8 cellular contexts compared by ENCODE assay signal in genomic region chr2:105329197-105329554, GRCh38. TPM values are rescaled to one million over a fixed set of nuclear protein-coding genes. Genes with fewer than 3 reads are reported as not detected.
DNase-seq lines count a peak whose midpoint lies in the region; ATAC-seq and TF ChIP-seq lines count a peak whose summit lies in the region.

No MANE protein-coding gene starts in this region.

- H3K9ac ChIP-seq in muscle layer of colon (ENCODE audit: low read length), result peak overlapping the region; percentile 24

- H3K36me3 ChIP-seq in RWPE2 (ENCODE audit: low read depth), result no peaks in the 10 kb centered on the region
- peaks cover 3% of the 10 kb centered on the region for H3K36me3 ChIP-seq in ectodermal cell (ENCODE audit: control insufficient read depth, insufficient read depth, low read length)
- H3K36me3 ChIP-seq in muscle layer of colon (ENCODE audit: insufficient read depth, low read length), result peaks cover 3% of the 10 kb centered on the region
- no peaks in the 10 kb centered on the region for H3K36me3 ChIP-seq in vagina

- peak overlapping the region; percentile 65 for H3K27ac ChIP-seq in RWPE2 (ENCODE audit: poor library complexity, severe bottlenecking)
- H3K27ac ChIP-seq in ectodermal cell (ENCODE audit: insufficient read depth, low read depth, low read length, poor library complexity, severe bottlenecking), result no peak overlapping the region
- H3K27ac ChIP-seq in muscle layer of colon (ENCODE audit: low read depth, low read length), result peak overlapping the region; percentile 73
- peak overlapping the region; percentile 76 for H3K27ac ChIP-seq in vagina

- DNase-seq in AG10803 (ENCODE audit: low read depth), result no peak
- DNase-seq in RWPE2 (ENCODE audit: low spot score), result no peak
- no peak for DNase-seq in vagina (ENCODE audit: extremely low spot score in 2 of 2)
- no peak for DNase-seq in NK-92 treated with Interleukin-12 subunit alpha and Interleukin-12 subunit beta, amount 100 ng/mL, for 24 hours (lab: John Stamatoyannopoulos, UW)
- no peak for DNase-seq in GDM1 (lab: John Stamatoyannopoulos, UW)

- intact Hi-C loops in vagina (cut with DNase I), result no loop called here

- TF ChIP-seq CTCF in AG10803 (conservative IDR thresholded peaks at IDR 0.05; ENCODE audit: low read length), result no peak
- no peak for TF ChIP-seq CTCF in RWPE2 (IDR thresholded peaks at IDR 0.05; ENCODE audit: poor library complexity, severe bottlenecking)
- no peak for TF ChIP-seq CTCF in vagina (IDR thresholded peaks at IDR 0.05)

- H3K27me3 ChIP-seq in RWPE2 (ENCODE audit: insufficient read depth, poor library complexity, severe bottlenecking), result no peaks in the 10 kb centered on the region
- no peaks in the 10 kb centered on the region for H3K27me3 ChIP-seq in ectodermal cell (ENCODE audit: control insufficient read depth, insufficient read depth, low read length, poor library complexity, severe bottlenecking)
- no peaks in the 10 kb centered on the region for H3K27me3 ChIP-seq in muscle layer of colon (ENCODE audit: control insufficient read depth in 1 of 2, insufficient read depth in 2 of 2, low read length in 2 of 2)
- H3K27me3 ChIP-seq in vagina, result no peaks in the 10 kb centered on the region

- H3K4me3 ChIP-seq in AG10803 (ENCODE audit: low read length) (peak overlapping the region; percentile 80), RWPE2 (ENCODE audit: severe bottlenecking) (peak overlapping the region; percentile 78), ectodermal cell (ENCODE audit: insufficient read depth, low read depth, low read length) (peak overlapping the region; percentile 57), muscle layer of colon (ENCODE audit: low read depth in 1 of 2, low read length in 2 of 2) (peak overlapping the region in 1 of 2 donors; percentile 90), vagina (peak overlapping the region; percentile 70 to 82)

- ATAC-seq in GM21515 (IDR thresholded peaks at IDR 0.05; ENCODE audit: unreplicated experiment) (peak; percentile 4), RWPE2 (ENCODE audit: low read depth) (no peak)

- H3K4me1 ChIP-seq in RWPE2 (ENCODE audit: insufficient read depth, poor library complexity, severe bottlenecking) (peaks cover 31% of the 10 kb centered on the region), ectodermal cell (ENCODE audit: control insufficient read depth, insufficient read depth, low read length) (peaks cover 10% of the 10 kb centered on the region), muscle layer of colon (ENCODE audit: insufficient read depth, low read length) (peaks cover 21% of the 10 kb centered on the region), vagina (peaks cover 46% of the 10 kb centered on the region)

- no peaks in the 10 kb centered on the region for H3K9me3 ChIP-seq in RWPE2 (ENCODE audit: severe bottlenecking)
- H3K9me3 ChIP-seq in ectodermal cell (ENCODE audit: control insufficient read depth, low read length), result no peaks in the 10 kb centered on the region
- H3K9me3 ChIP-seq in muscle layer of colon (ENCODE audit: low read length), result no peaks in the 10 kb centered on the region
- H3K9me3 ChIP-seq in vagina, result no peaks in the 10 kb centered on the region

- no peak for TF ChIP-seq POLR2A in vagina (IDR thresholded peaks at IDR 0.05)

- WGBS in ectodermal cell, 2 experiments, result 4 to 5% methylated on average over 11 to 14 of the region's 17 CpGs

RNA-seq across cellular contexts. Expression of gene TGFBRAP1, which starts 0.4 kb away (rescaled TPM):
- polyA plus RNA-seq in ectodermal cell (2013, experiment 1 of 4), result 21.3 TPM
- 22.6 TPM for polyA plus RNA-seq in ectodermal cell (2013, experiment 2 of 4)
- polyA plus RNA-seq in ectodermal cell (2013, experiment 3 of 4), result 15.7 TPM
- 15.8 TPM for polyA plus RNA-seq in ectodermal cell (2013, experiment 4 of 4)
- 20.1 TPM for total RNA-seq in vagina

RNA-seq across cellular contexts. Expression of gene C2orf49, which starts 8.2 kb away (rescaled TPM):
- 29.9 TPM for polyA plus RNA-seq in ectodermal cell (2013, experiment 1 of 4)
- polyA plus RNA-seq in ectodermal cell (2013, experiment 2 of 4), result 22.6 TPM
- polyA plus RNA-seq in ectodermal cell (2013, experiment 3 of 4), result 21.2 TPM
- polyA plus RNA-seq in ectodermal cell (2013, experiment 4 of 4), result 27.2 TPM
- 14.0 TPM for total RNA-seq in vagina
